11 cellular contexts compared by ENCODE assay signal in genomic region chrX:27915617-27916016, GRCh38.
A peak's percentile ranks its signal among the peaks of the same experiment; 100 is the strongest.
DNase-seq lines count a peak whose midpoint lies in the region; ATAC-seq and TF ChIP-seq lines count a peak whose summit lies in the region.
"Had no signal": no experiment of that assay in that cellular context is flagged by ENCODE, and none has a peak within 500 bp of the region (broad histone marks: within the 10 kb centered on the region; RNA-seq: fewer than 3 reads in every experiment).

No MANE protein-coding gene starts in this region.

- POLR2A ChIA-PET in PC-9 (lab: Charles Lee; ENCODE audit: unreplicated experiment) = no interaction called here

- no TSS peak for BruUV-seq in PC-9 (replicated peaks; lab: Mats Ljungman, UMichigan)

- ATAC-seq in GM18499 (IDR thresholded peaks at IDR 0.05; ENCODE audit: insufficient read depth, unreplicated experiment) (peak; percentile 94), HG02610 (IDR thresholded peaks at IDR 0.05; ENCODE audit: unreplicated experiment) (peak; percentile 79), left cardiac atrium (no peak), GM19452 (IDR thresholded peaks at IDR 0.05; ENCODE audit: unreplicated experiment) (no peak)

- H3K79me2 ChIP-seq in PC-9 (ENCODE audit: low read depth) = no peaks in the 10 kb centered on the region

- H2AFZ ChIP-seq in PC-9 = no peak overlapping the region

- no peak overlapping the region for H3K4me3 ChIP-seq in foreskin fibroblast (ENCODE audit: low read depth in 1 of 2, low read length in 2 of 2)
- no peak overlapping the region for H3K4me3 ChIP-seq in PC-9
- H3K4me3 ChIP-seq: MG63 had no signal

- H3K9me3 ChIP-seq in PC-9 (ENCODE audit: insufficient read depth, low read depth) = no peaks in the 10 kb centered on the region
- H3K9me3 ChIP-seq: MG63 had no signal

- H3K4me1 ChIP-seq in PC-9 (replicated peaks; ENCODE audit: insufficient read depth) = no peaks in the 10 kb centered on the region

- H3K27me3 ChIP-seq in PC-9 (ENCODE audit: insufficient read depth, low read depth) = no peaks in the 10 kb centered on the region
- H3K27me3 ChIP-seq: MG63 had no signal

- no peak overlapping the region for H3K27ac ChIP-seq in PC-9

- no peaks in the 10 kb centered on the region for H3K9me2 ChIP-seq in PC-9 (ENCODE audit: insufficient read depth)

- peak; percentile 81 for DNase-seq in NOMO-1 treated with DMSO at 0.1 percent for 48 hours (lab: John Stamatoyannopoulos, UW; ENCODE audit: unreplicated experiment)
- peak; percentile 1 to 17 for DNase-seq in foreskin fibroblast
- DNase-seq in PC-9 = no peak
- no peak for DNase-seq in SHP77 treated with DMSO at 0.1 percent for 48 hours (lab: John Stamatoyannopoulos, UW)
- DNase-seq in left cardiac atrium = no peak
- DNase-seq: activated effector memory CD4-positive, alpha-beta T cell treated with Interleukin-2 at 50 U/mL for 16 hours; MG63; NCI-H748 treated with DMSO at 0.1 percent for 48 hours had no signal

- H3F3A ChIP-seq in PC-9 (ENCODE audit: insufficient read depth, low read depth) = no peaks in the 10 kb centered on the region

- no peaks in the 10 kb centered on the region for H4K20me1 ChIP-seq in PC-9 (ENCODE audit: insufficient read depth)

- no peak overlapping the region for H3K4me2 ChIP-seq in PC-9

- H3K36me3 ChIP-seq in PC-9 (ENCODE audit: low read depth) = no peaks in the 10 kb centered on the region
- H3K36me3 ChIP-seq: MG63 had no signal

- TF ChIP-seq CTCF in foreskin fibroblast (IDR thresholded peaks at IDR 0.05; ENCODE audit: low read depth, low read length) (no peak), PC-9 (conservative IDR thresholded peaks at IDR 0.05) (no peak)

- intact Hi-C loops in PC-9 (cut with micrococcal nuclease; ENCODE audit: unreplicated experiment) (no loop called here), left cardiac atrium (cut with DNase I) (no loop called here)

- CTCF ChIA-PET in PC-9 (lab: Charles Lee) = no interaction called here

Comparison
In these comparisons a context has a peak if more than half of its experiments do, and no peak if none do; other contexts are left out.
1. ATAC-seq: peak in GM18499 (single experiment) and HG02610 (single experiment); none in left cardiac atrium (0 of 2) and GM19452 (single experiment).
2. DNase-seq: peak in NOMO-1 treated with DMSO at 0.1 percent for 48 hours (single experiment) and foreskin fibroblast (2 of 2); none in PC-9 (0 of 2), SHP77 treated with DMSO at 0.1 percent for 48 hours (single experiment) and left cardiac atrium (single experiment).